29 cellular contexts compared by ENCODE assay signal in the genomic region with DNA sequence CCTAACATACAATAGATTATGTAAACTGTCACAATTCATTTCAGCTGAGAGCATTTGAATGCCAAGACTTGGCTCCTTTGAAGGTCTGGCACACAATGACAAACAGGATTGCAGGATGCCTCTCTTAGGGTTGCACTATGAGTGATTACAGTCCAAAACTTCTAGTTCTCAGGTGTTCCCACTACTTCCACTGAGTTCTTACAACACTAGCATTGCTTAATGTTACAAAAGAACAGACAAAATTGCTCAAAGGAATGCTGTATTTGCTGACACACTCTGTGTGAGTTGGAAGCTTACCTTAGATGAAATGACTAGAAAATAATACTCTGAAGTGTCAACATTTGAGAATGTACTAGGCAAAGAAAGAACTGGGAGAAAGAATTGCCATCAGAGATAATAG.
"Had no signal": no experiment of that assay in that cellular context is flagged by ENCODE, and none has a peak within 500 bp of the region (broad histone marks: within the 10 kb centered on the region; RNA-seq: fewer than 3 reads in every experiment).

No MANE protein-coding gene starts in this region.

- H3K36me3 ChIP-seq: gastroesophageal sphincter, heart left ventricle, neutrophil, pancreas, right atrium auricular region, suprapubic skin, transverse colon, upper lobe of right lung, uterus had no signal

- H3K4me1 ChIP-seq: gastroesophageal sphincter, heart left ventricle, pancreas, right atrium auricular region, suprapubic skin, transverse colon, upper lobe of right lung, uterus had no signal

- FAIRE-seq: endometrium, kidney, pancreas had no signal

- H3K4me3 ChIP-seq: gastroesophageal sphincter, heart left ventricle, hepatocyte, lung, mucosa of descending colon, pancreas, right atrium auricular region, smooth muscle cell, suprapubic skin, transverse colon, upper lobe of right lung, uterus had no signal

- H3K27me3 ChIP-seq: gastroesophageal sphincter, heart left ventricle, hepatocyte, neutrophil, pancreas, right atrium auricular region, suprapubic skin, transverse colon, upper lobe of right lung, uterus had no signal

- H3K27ac ChIP-seq: gastroesophageal sphincter, heart left ventricle, hepatocyte, neutrophil, pancreas, right atrium auricular region, suprapubic skin, transverse colon, upper lobe of right lung, uterus had no signal

- DNase-seq: cortex of kidney; effector memory CD8-positive, alpha-beta T cell; foreskin fibroblast; heart left ventricle; kidney; mesenchymal stem cell; mucosa of descending colon; naive B cell; pancreas; stimulated activated CD4-positive, alpha-beta T cell treated with anti-CD3 and anti-CD28 coated beads, Interleukin-12 subunit alpha, Interleukin-12 subunit beta, amount 100 ng/mL, for 4 hours; stimulated activated CD4-positive, alpha-beta T cell treated with anti-CD3 and anti-CD28 coated beads, Interleukin-1b, Interleukin-23, amount 100 ng/mL, for 48 hours; stimulated activated CD4-positive, alpha-beta T cell treated with anti-CD3 and anti-CD28 coated beads, Interleukin-4, amount 100 ng/mL, for 1 hour; stimulated activated CD8-positive, alpha-beta memory T cell treated with anti-CD3 and anti-CD28 coated beads, Interleukin-4, amount 100 ng/mL, for 48 hours; stimulated activated naive CD4-positive, alpha-beta T cell; stimulated activated naive CD8-positive, alpha-beta T cell treated with anti-CD3 and anti-CD28 coated beads, Interleukin-15, amount 100 ng/mL, for 72 hours; transverse colon; upper lobe of right lung; uterus had no signal

- ATAC-seq: effector memory CD8-positive, alpha-beta T cell; gastroesophageal sphincter; heart left ventricle; left lobe of liver; mucosa of descending colon; natural killer cell treated with Interleukin-12 subunit alpha and Interleukin-12 subunit beta and Interleukin-15 and Interleukin-18, amount 100 ng/mL, for 72 hours; pancreas; sciatic nerve; stimulated activated naive CD8-positive, alpha-beta T cell treated with anti-CD3 and anti-CD28 coated beads, Interleukin-15, amount 100 ng/mL, for 72 hours; upper lobe of right lung had no signal
